Comparison of ENCODE assay signal across 15 cellular contexts in the genomic region with DNA sequence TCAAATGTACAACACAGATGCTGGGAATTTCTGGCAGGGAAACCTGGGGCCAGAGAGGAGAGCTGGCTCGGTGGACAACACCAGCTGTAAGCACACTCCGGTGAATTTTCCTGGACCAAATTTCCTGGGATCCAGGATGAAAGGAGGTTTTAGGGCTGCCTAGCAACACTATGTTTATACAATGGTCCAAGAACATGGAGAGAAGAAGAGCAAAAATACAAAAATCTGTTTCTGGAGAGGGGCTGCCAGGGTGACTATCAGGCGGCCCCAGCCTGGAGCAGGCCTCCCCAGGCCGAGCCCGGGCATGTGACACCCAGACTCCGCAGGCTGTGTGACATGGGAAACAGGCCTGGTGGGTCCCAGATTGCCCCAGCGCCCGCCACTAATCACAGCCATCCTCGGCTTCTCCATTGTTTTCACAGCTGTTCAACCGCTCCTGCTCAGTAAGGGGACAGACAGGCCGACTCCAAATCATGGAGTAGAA.
DNase-seq lines count a peak whose midpoint lies in the region; ATAC-seq and TF ChIP-seq lines count a peak whose summit lies in the region.
"Had no signal": no experiment of that assay in that cellular context is flagged by ENCODE, and none has a peak within 500 bp of the region (broad histone marks: within the 10 kb centered on the region; RNA-seq: fewer than 3 reads in every experiment).

No MANE protein-coding gene starts in this region.

- peaks cover 0 to 18% (median 5%) of the 10 kb centered on the region in 5 experiments for H3K9me3 Mint-ChIP-seq in brain
- H3K9me3 Mint-ChIP-seq: activated CD4-positive, alpha-beta T cell treated with anti-CD3 and anti-CD28 coated beads, Interleukin-2, amount 10 ng/mL, durations not matched to agents 7 days and 5 days; T-helper 1 cell treated with Interleukin-12 subunit alpha and Interleukin-12 subunit beta and Interleukin-4 antibody, amounts not matched to agents 30 μg/mL and 1 μg/mL, for 36 hours had no signal

- H3K27ac Mint-ChIP-seq in brain, result peak overlapping the region; percentile 87 to 95 (median 94)
- H3K27ac Mint-ChIP-seq: activated CD4-positive, alpha-beta T cell treated with anti-CD3 and anti-CD28 coated beads, Interleukin-2, amount 10 ng/mL, durations not matched to agents 7 days and 5 days; T-helper 1 cell treated with Interleukin-12 subunit alpha and Interleukin-12 subunit beta and Interleukin-4 antibody, amounts not matched to agents 30 μg/mL and 1 μg/mL, for 36 hours had no signal

- peak overlapping the region; percentile 13 to 76 (median 63) for H3K4me3 Mint-ChIP-seq in brain
- H3K4me3 Mint-ChIP-seq: activated CD4-positive, alpha-beta T cell treated with anti-CD3 and anti-CD28 coated beads, Interleukin-2, amount 10 ng/mL, durations not matched to agents 7 days and 5 days; T-helper 1 cell treated with Interleukin-12 subunit alpha and Interleukin-12 subunit beta and Interleukin-4 antibody, amounts not matched to agents 30 μg/mL and 1 μg/mL, for 36 hours had no signal

- no peak for TF ChIP-seq CTCF in brain (conservative IDR thresholded peaks at IDR 0.05)
- TF ChIP-seq CTCF in tibial artery (IDR thresholded peaks at IDR 0.05), result no peak
- no peak for TF ChIP-seq CTCF in GM20000 (IDR thresholded peaks at IDR 0.05; ENCODE audit: extremely low read depth, missing control alignments)

- intact Hi-C loops in tibial artery (cut with DNase I; ENCODE audit: low total_unique reads), result no loop called here

- ATAC-seq in GM21390 (IDR thresholded peaks at IDR 0.05; ENCODE audit: unreplicated experiment), result no peak
- no peak for ATAC-seq in HG02763 (IDR thresholded peaks at IDR 0.05; ENCODE audit: unreplicated experiment)
- ATAC-seq: esophagus mucosa had no signal

- H3K27me3 Mint-ChIP-seq in brain, result peaks cover 2% of the 10 kb centered on the region
- H3K27me3 Mint-ChIP-seq: activated CD4-positive, alpha-beta T cell treated with anti-CD3 and anti-CD28 coated beads, Interleukin-2, amount 10 ng/mL, durations not matched to agents 7 days and 5 days had no signal

- H3K9me3 ChIP-seq in tibial artery, result no peaks in the 10 kb centered on the region
- H3K9me3 ChIP-seq: spleen, transverse colon had no signal

- peaks cover 30% of the 10 kb centered on the region for H3K4me1 Mint-ChIP-seq in brain
- H3K4me1 Mint-ChIP-seq: activated CD4-positive, alpha-beta T cell treated with anti-CD3 and anti-CD28 coated beads, Interleukin-2, amount 10 ng/mL, durations not matched to agents 7 days and 5 days had no signal

- peaks cover 10% of the 10 kb centered on the region for H3K36me3 Mint-ChIP-seq in brain

- no peak overlapping the region for H3K4me3 ChIP-seq in tibial artery
- H3K4me3 ChIP-seq: spleen, transverse colon had no signal

- no peaks in the 10 kb centered on the region for H3K27me3 ChIP-seq in tibial artery
- H3K27me3 ChIP-seq: spleen, transverse colon had no signal

- peak; percentile 45 for DNase-seq in DMS 273 (lab: John Stamatoyannopoulos, UW; ENCODE audit: unreplicated experiment)
- no peak for DNase-seq in DMS 273 treated with DMSO at 0.1 percent for 48 hours (lab: John Stamatoyannopoulos, UW)
- DNase-seq in left kidney (ENCODE audit: low read depth, low spot score), result peak; percentile 76
- no peak for DNase-seq in tibial artery
- no peak for DNase-seq in GM20000 (ENCODE audit: low spot score)
- DNase-seq: activated CD4-positive, alpha-beta T cell treated with anti-CD3 and anti-CD28 coated beads, Interleukin-2, amount 10 ng/mL, durations not matched to agents 7 days and 5 days; activated gamma-delta T cell; spleen; transverse colon had no signal

- H3K4me1 ChIP-seq in tibial artery, result peaks cover 0 to 10% (median 0%) of the 10 kb centered on the region in 4 donors
- H3K4me1 ChIP-seq: spleen, transverse colon had no signal

- no peaks in the 10 kb centered on the region for H3K36me3 ChIP-seq in tibial artery
- H3K36me3 ChIP-seq: spleen, transverse colon had no signal

- H3K27ac ChIP-seq in tibial artery, result peak overlapping the region; percentile 57 to 68
- H3K27ac ChIP-seq: 22Rv1, spleen, transverse colon had no signal

Comparison
In these comparisons a context has a peak if more than half of its experiments do, and no peak if none do; other contexts are left out.
1. DNase-seq: peak in DMS 273 (single experiment) and left kidney (single experiment); none in DMS 273 treated with DMSO at 0.1 percent for 48 hours (single experiment), tibial artery (0 of 2) and GM20000 (single experiment).